ENCODE assay signal across 9 cellular contexts in the genomic region with DNA sequence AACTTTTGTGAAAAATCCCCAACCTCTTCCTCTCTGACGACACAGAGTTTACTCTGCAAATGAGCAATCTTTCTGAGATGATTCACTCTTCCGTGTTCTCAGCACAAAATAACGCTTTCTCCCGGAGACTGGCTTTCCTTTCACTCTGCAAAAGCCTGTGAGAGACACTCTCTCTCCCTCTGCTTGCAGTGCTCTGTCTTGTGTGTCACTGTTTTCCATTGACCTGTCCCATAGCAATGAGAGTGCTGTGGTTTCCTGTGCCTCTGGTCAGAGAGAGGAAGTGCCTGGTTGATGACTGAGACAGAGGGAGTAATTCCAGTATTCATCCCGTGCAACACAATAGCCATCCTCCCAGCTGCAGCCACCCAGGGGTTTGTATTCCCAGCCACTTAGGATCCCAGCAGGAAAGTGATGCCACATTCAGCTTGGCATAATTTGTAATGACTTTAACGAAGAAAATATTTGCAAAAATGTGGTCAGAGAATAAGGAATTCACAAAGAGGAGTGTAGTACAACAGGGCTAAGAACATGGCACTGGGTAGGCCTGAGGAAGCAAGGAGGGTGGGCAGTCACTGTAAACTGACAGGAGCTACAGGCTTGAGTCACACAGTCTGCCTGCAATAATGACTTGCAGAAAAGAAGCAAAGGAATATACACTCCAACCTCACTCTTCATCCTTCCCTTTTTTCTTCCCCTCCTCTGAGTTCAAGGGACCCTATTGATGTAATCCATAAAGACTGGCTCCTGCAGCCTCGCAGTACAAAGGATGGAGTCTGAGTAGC.
DNase-seq lines count a peak whose midpoint lies in the region; ATAC-seq and TF ChIP-seq lines count a peak whose summit lies in the region.
"Had no signal": no experiment of that assay in that cellular context is flagged by ENCODE, and none has a peak within 500 bp of the region (broad histone marks: within the 10 kb centered on the region; RNA-seq: fewer than 3 reads in every experiment).

No MANE protein-coding gene starts in this region.

- TF ChIP-seq CTCF in RWPE2 (IDR thresholded peaks at IDR 0.05; ENCODE audit: poor library complexity, severe bottlenecking): peak; percentile 40

- no peaks in the 10 kb centered on the region for H3K9me3 ChIP-seq in RWPE2 (ENCODE audit: severe bottlenecking)
- H3K9me3 ChIP-seq in effector memory CD4-positive, alpha-beta T cell (ENCODE audit: control insufficient read depth, low read length): no peaks in the 10 kb centered on the region
- H3K9me3 ChIP-seq: pancreas had no signal

- ATAC-seq in HG03103 (IDR thresholded peaks at IDR 0.05; ENCODE audit: low read depth, unreplicated experiment): peak; percentile 59
- ATAC-seq in RWPE2 (ENCODE audit: low read depth): peak; percentile 95

- TF ChIP-seq POLR2A in erythroblast (IDR thresholded peaks at IDR 0.05; ENCODE audit: low read length): no peak

- H3K36me3 ChIP-seq in RWPE2 (ENCODE audit: low read depth): no peaks in the 10 kb centered on the region
- H3K36me3 ChIP-seq in effector memory CD4-positive, alpha-beta T cell (ENCODE audit: control insufficient read depth, insufficient read depth, low read length): no peaks in the 10 kb centered on the region
- H3K36me3 ChIP-seq: pancreas had no signal

- no peak overlapping the region for H3K4me3 ChIP-seq in RWPE2 (ENCODE audit: severe bottlenecking)
- no peak overlapping the region for H3K4me3 ChIP-seq in effector memory CD4-positive, alpha-beta T cell (ENCODE audit: insufficient read depth, low read depth, low read length, poor library complexity, severe bottlenecking)
- H3K4me3 ChIP-seq: pancreas had no signal

- in situ Hi-C loops in Caki2 (cut with HindIII; ENCODE audit: low pct_unique_long_range_greater_than_20kb, low sequenced_read_pairs): no loop called here

- peaks cover 54% of the 10 kb centered on the region for H3K4me1 ChIP-seq in RWPE2 (ENCODE audit: insufficient read depth, poor library complexity, severe bottlenecking)
- H3K4me1 ChIP-seq in effector memory CD4-positive, alpha-beta T cell (ENCODE audit: control insufficient read depth, insufficient read depth, low read length, poor library complexity, severe bottlenecking): no peaks in the 10 kb centered on the region
- H3K4me1 ChIP-seq: pancreas had no signal

- no peaks in the 10 kb centered on the region for H3K27me3 ChIP-seq in RWPE2 (ENCODE audit: insufficient read depth, poor library complexity, severe bottlenecking)
- H3K27me3 ChIP-seq in effector memory CD4-positive, alpha-beta T cell (replicated peaks; ENCODE audit: control insufficient read depth, insufficient read depth, low read length, poor library complexity, severe bottlenecking): no peaks in the 10 kb centered on the region
- H3K27me3 ChIP-seq: pancreas had no signal

- H3K27ac ChIP-seq in RWPE2 (ENCODE audit: poor library complexity, severe bottlenecking): peak overlapping the region; percentile 99
- H3K27ac ChIP-seq in effector memory CD4-positive, alpha-beta T cell (ENCODE audit: insufficient read depth, low read length, poor library complexity, severe bottlenecking): no peak overlapping the region

- peak; percentile 77 for DNase-seq in Caki2 (ENCODE audit: low read depth)
- DNase-seq in GM19238 (ENCODE audit: insufficient read length, low spot score): peak; percentile 3
- DNase-seq in RWPE2 (ENCODE audit: low spot score): peak; percentile 85
- peak; percentile 9 to 36 for DNase-seq in erythroblast (lab: John Stamatoyannopoulos, UW)
- peak; percentile 93 for DNase-seq in pulmonary artery endothelial cell (ENCODE audit: low read depth, low spot score)
- DNase-seq in effector memory CD4-positive, alpha-beta T cell: no peak
- no peak for DNase-seq in NCI-H1694 treated with DMSO at 0.1 percent for 48 hours (lab: John Stamatoyannopoulos, UW)

Comparison
In these comparisons a context has a peak if more than half of its experiments do, and no peak if none do; other contexts are left out.
1. DNase-seq: peak in Caki2 (single experiment), GM19238 (single experiment), RWPE2 (single experiment), erythroblast (2 of 2) and pulmonary artery endothelial cell (single experiment); none in effector memory CD4-positive, alpha-beta T cell (0 of 3) and NCI-H1694 treated with DMSO at 0.1 percent for 48 hours (single experiment).